In genomic region chr5:176823076-176823481, GRCh38 we compare ENCODE assay signal across 1 cellular context.
A peak's percentile ranks its signal among the peaks of the same experiment; 100 is the strongest.
TF ChIP-seq lines count a peak whose summit lies in the region.

No MANE protein-coding gene starts in this region.

TF ChIP-seq in Ishikawa, 13 proteins besides CTCF, POLR2A, EP300 and RAD21 (continued from another document):
- TF ChIP-seq MAX (IDR thresholded peaks at IDR 0.05) (no peak), EGR1 (IDR thresholded peaks at IDR 0.05) (no peak), CREB1 (IDR thresholded peaks at IDR 0.05; ENCODE audit: low read depth) (no peak)
- TF ChIP-seq, protein P1, sequence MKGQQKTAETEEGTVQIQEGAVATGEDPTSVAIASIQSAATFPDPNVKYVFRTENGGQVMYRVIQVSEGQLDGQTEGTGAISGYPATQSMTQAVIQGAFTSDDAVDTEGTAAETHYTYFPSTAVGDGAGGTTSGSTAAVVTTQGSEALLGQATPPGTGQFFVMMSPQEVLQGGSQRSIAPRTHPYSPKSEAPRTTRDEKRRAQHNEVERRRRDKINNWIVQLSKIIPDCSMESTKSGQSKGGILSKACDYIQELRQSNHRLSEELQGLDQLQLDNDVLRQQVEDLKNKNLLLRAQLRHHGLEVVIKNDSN (IDR thresholded peaks at IDR 0.05) = peak; percentile 92
